In genomic region chr19:35734273-35734672, GRCh38 we compare ENCODE assay signal across 19 cellular contexts. TPM values are rescaled to one million over a fixed set of nuclear protein-coding genes. Genes with fewer than 3 reads are reported as not detected.
DNase-seq lines count a peak whose midpoint lies in the region; ATAC-seq and TF ChIP-seq lines count a peak whose summit lies in the region.
"Had no signal": no experiment of that assay in that cellular context is flagged by ENCODE, and none has a peak within 500 bp of the region (broad histone marks: within the 10 kb centered on the region; RNA-seq: fewer than 3 reads in every experiment).

No MANE protein-coding gene starts in this region.

- TF ChIP-seq CTCF in heart right ventricle (IDR thresholded peaks at IDR 0.05): no peak
- TF ChIP-seq CTCF in suprapubic skin (IDR thresholded peaks at IDR 0.05): no peak

- H3K4me3 ChIP-seq in heart right ventricle: no peak overlapping the region
- H3K4me3 ChIP-seq in Karpas-422 (ENCODE audit: low read length): no peak overlapping the region
- no peak overlapping the region for H3K4me3 ChIP-seq in suprapubic skin
- H3K4me3 ChIP-seq: dorsolateral prefrontal cortex, thyroid gland had no signal

- H3K4me1 ChIP-seq in heart right ventricle (peaks cover 0 to 2% (median 0%) of the 10 kb centered on the region in 9 donors), Karpas-422 (ENCODE audit: low read length) (peaks cover 19% of the 10 kb centered on the region), suprapubic skin (peaks cover 15% of the 10 kb centered on the region)
- H3K4me1 ChIP-seq: foreskin keratinocyte had no signal

- no peak for TF ChIP-seq POLR2A in suprapubic skin (IDR thresholded peaks at IDR 0.05)

- 0 out of 2 replicates have a peak, but pooled peaks cover 10% of the 10 kb centered on the region for H4K20me1 ChIP-seq in Karpas-422 (ENCODE audit: insufficient read depth, low read depth, low read length)

- H3K36me3 ChIP-seq in heart right ventricle (peaks cover 0 to 100% (median 57%) of the 10 kb centered on the region in 9 donors), Karpas-422 (ENCODE audit: insufficient read depth, low read length) (peaks cover 6% of the 10 kb centered on the region; the same call in 1 of the 2 replicates), suprapubic skin (peaks cover 89% of the 10 kb centered on the region)

- no peak overlapping the region for H2AFZ ChIP-seq in Karpas-422 (ENCODE audit: low read length)

- 94 to 95% methylated on average over 8 of the region's 8 CpGs for WGBS in heart right ventricle, 2 donors
- WGBS in suprapubic skin: 92% methylated on average over 8 of the region's 8 CpGs

- peak overlapping the region; percentile 27 for H3K27ac Mint-ChIP-seq in central memory CD8-positive, alpha-beta T cell (ENCODE audit: low read depth)
- no peak overlapping the region for H3K27ac Mint-ChIP-seq in activated CD4-positive, alpha-beta T cell treated with anti-CD3 and anti-CD28 coated beads, Interleukin-2, amount 10 ng/mL, durations not matched to agents 7 days and 5 days
- H3K27ac Mint-ChIP-seq: activated T-helper 2 cell treated with anti-CD3 and anti-CD28 coated beads, Interferon-gamma antibody, Interleukin-2, Interleukin-4, amounts not matched to agents 10 μg/mL and 5 μg/mL and 100 μg/mL, durations not matched to agents 14 hours and 24 hours and 36 hours; mesothelial cell of epicardium had no signal

- peaks cover 37% of the 10 kb centered on the region for H3K4me1 Mint-ChIP-seq in central memory CD8-positive, alpha-beta T cell
- H3K4me1 Mint-ChIP-seq in activated CD4-positive, alpha-beta T cell treated with anti-CD3 and anti-CD28 coated beads, Interleukin-2, amount 10 ng/mL, durations not matched to agents 7 days and 5 days: peaks cover 16% of the 10 kb centered on the region
- H3K4me1 Mint-ChIP-seq: mesothelial cell of epicardium had no signal

- H3K9me3 ChIP-seq in heart right ventricle (no peaks in the 10 kb centered on the region), Karpas-422 (ENCODE audit: low read length) (no peaks in the 10 kb centered on the region), suprapubic skin (no peaks in the 10 kb centered on the region)
- H3K9me3 ChIP-seq: thyroid gland had no signal

- H3K9me2 ChIP-seq in Karpas-422 (replicated peaks; ENCODE audit: insufficient read depth, low read length): no peaks in the 10 kb centered on the region

- H3K9me3 Mint-ChIP-seq in central memory CD8-positive, alpha-beta T cell: no peaks in the 10 kb centered on the region
- H3K9me3 Mint-ChIP-seq in activated CD4-positive, alpha-beta T cell treated with anti-CD3 and anti-CD28 coated beads, Interleukin-2, amount 10 ng/mL, durations not matched to agents 7 days and 5 days: no peaks in the 10 kb centered on the region
- H3K9me3 Mint-ChIP-seq: activated T-helper 2 cell treated with anti-CD3 and anti-CD28 coated beads, Interferon-gamma antibody, Interleukin-2, Interleukin-4, amounts not matched to agents 10 μg/mL and 5 μg/mL and 100 μg/mL, durations not matched to agents 14 hours and 24 hours and 36 hours; mesothelial cell of epicardium had no signal

- intact Hi-C loops in left cardiac atrium (cut with DNase I) (no loop called here), heart right ventricle (cut with DNase I) (no loop called here), posterior vena cava (cut with DNase I) (no loop called here)

- POLR2A ChIA-PET in activated CD4-positive, alpha-beta T cell treated with anti-CD3 and anti-CD28 coated beads, Interleukin-2, amount 10 ng/mL, durations not matched to agents 7 days and 5 days (lab: Charles Lee): no interaction called here

- H3K27me3 Mint-ChIP-seq in central memory CD8-positive, alpha-beta T cell: no peaks in the 10 kb centered on the region
- no peaks in the 10 kb centered on the region for H3K27me3 Mint-ChIP-seq in activated CD4-positive, alpha-beta T cell treated with anti-CD3 and anti-CD28 coated beads, Interleukin-2, amount 10 ng/mL, durations not matched to agents 7 days and 5 days

- peaks cover 34% of the 10 kb centered on the region for H3K36me3 Mint-ChIP-seq in central memory CD8-positive, alpha-beta T cell (ENCODE audit: insufficient read depth)
- H3K36me3 Mint-ChIP-seq in activated CD4-positive, alpha-beta T cell treated with anti-CD3 and anti-CD28 coated beads, Interleukin-2, amount 10 ng/mL, durations not matched to agents 7 days and 5 days (ENCODE audit: low read depth): peaks cover 49% of the 10 kb centered on the region

- DNase-seq in left cardiac atrium (peak; percentile 17), heart right ventricle (no peak), Karpas-422 (no peak), posterior vena cava (ENCODE audit: low spot score) (peak; percentile 79), suprapubic skin (ENCODE audit: low spot score in 2 of 2) (no peak), UCSD-AML1 (lab: John Stamatoyannopoulos, UW; ENCODE audit: unreplicated experiment) (no peak)
- DNase-seq in central memory CD8-positive, alpha-beta T cell (ENCODE audit: low spot score in 2 of 2): no peak
- no peak for DNase-seq in activated CD4-positive, alpha-beta T cell treated with anti-CD3 and anti-CD28 coated beads, Interleukin-2, amount 10 ng/mL, durations not matched to agents 7 days and 5 days
- DNase-seq: caudate nucleus, dorsolateral prefrontal cortex, foreskin keratinocyte, NCI-H1092, NCI-H2081, NCI-H510A, RPMI8226, thyroid gland had no signal

- H3K4me3 Mint-ChIP-seq in central memory CD8-positive, alpha-beta T cell: no peak overlapping the region
- no peak overlapping the region for H3K4me3 Mint-ChIP-seq in activated CD4-positive, alpha-beta T cell treated with anti-CD3 and anti-CD28 coated beads, Interleukin-2, amount 10 ng/mL, durations not matched to agents 7 days and 5 days
- H3K4me3 Mint-ChIP-seq: mesothelial cell of epicardium had no signal

- CTCF ChIA-PET in activated CD4-positive, alpha-beta T cell treated with anti-CD3 and anti-CD28 coated beads, Interleukin-2, amount 10 ng/mL, durations not matched to agents 7 days and 5 days (lab: Charles Lee): no interaction called here

- H3K4me2 ChIP-seq in Karpas-422 (ENCODE audit: low read depth, low read length, poor library complexity, severe bottlenecking): no peak overlapping the region
- H3K4me2 ChIP-seq: KMS-11 had no signal

- no peak for ATAC-seq in left cardiac atrium
- ATAC-seq in heart right ventricle: no peak
- no peak for ATAC-seq in central memory CD8-positive, alpha-beta T cell (replicated peaks; ENCODE audit: extremely low read depth, poor library complexity, severe bottlenecking)
- ATAC-seq: foreskin keratinocyte had no signal

- H3K27me3 ChIP-seq in heart right ventricle: no peaks in the 10 kb centered on the region
- no peaks in the 10 kb centered on the region for H3K27me3 ChIP-seq in Karpas-422 (ENCODE audit: low read length)
- no peaks in the 10 kb centered on the region for H3K27me3 ChIP-seq in suprapubic skin
- H3K27me3 ChIP-seq: dorsolateral prefrontal cortex, foreskin keratinocyte, thyroid gland had no signal

- H3K27ac ChIP-seq in heart right ventricle: no peak overlapping the region
- H3K27ac ChIP-seq in Karpas-422 (ENCODE audit: low read length): peak overlapping the region; percentile 53
- H3K27ac ChIP-seq in suprapubic skin: no peak overlapping the region
- H3K27ac ChIP-seq: dorsolateral prefrontal cortex, foreskin keratinocyte, KMS-11, thyroid gland had no signal

- H3K79me2 ChIP-seq in Karpas-422 (ENCODE audit: low read length): no peaks in the 10 kb centered on the region

- 0 out of 2 replicates have a peak overlapping the region, but pooled peaks have one; percentile 10 for H3K9ac ChIP-seq in Karpas-422 (ENCODE audit: low read length)
- H3K9ac ChIP-seq: KMS-11 had no signal

- TF ChIP-seq EP300 in suprapubic skin (IDR thresholded peaks at IDR 0.05): no peak

RNA-seq across cellular contexts. Expression of gene IGFLR1, which starts 8.0 kb away (rescaled TPM):
- total RNA-seq in left cardiac atrium (1 to 10 TPM; 6.5 to 7.0 TPM), heart right ventricle (10 to 100 TPM in 1 of 10 donors, 1 to 10 TPM in 9; 1.1 to 17.1 (median 2.3) TPM), posterior vena cava (1 to 10 TPM; 4.3 to 9.3 TPM), suprapubic skin (1 to 10 TPM; 3.3 to 8.5 (median 6.9) TPM)
- 10 to 100 TPM in 1 of 2 donors, 1 to 10 TPM in 1; 6.6 to 13.3 TPM for polyA plus RNA-seq in heart right ventricle
- total RNA-seq in Karpas-422 (2014; rRNA removed; shearing (Covaris generic); ENCODE audit: low replicate concordance): 1.5 and 15.2 TPM in 2 replicates
- 10 to 100 TPM; 53.7 to 54.6 TPM for total RNA-seq in activated CD4-positive, alpha-beta T cell treated with anti-CD3 and anti-CD28 coated beads, Interleukin-2, amount 10 ng/mL, durations not matched to agents 7 days and 5 days

RNA-seq across cellular contexts. Expression of gene U2AF1L4, which starts 10.9 kb away (rescaled TPM):
- total RNA-seq in left cardiac atrium: 10 to 100 TPM; 17.7 to 21.6 TPM
- 10 to 100 TPM; 17.4 to 35.1 (median 20.3) TPM for total RNA-seq in heart right ventricle
- polyA plus RNA-seq in heart right ventricle: 10 to 100 TPM; 11.5 to 57.7 TPM
- 31.7 and 50.4 TPM in 2 replicates for total RNA-seq in Karpas-422 (2014; rRNA removed; shearing (Covaris generic); ENCODE audit: low replicate concordance)
- total RNA-seq in posterior vena cava: 10 to 100 TPM; 13.8 to 18.7 TPM
- total RNA-seq in suprapubic skin: 10 to 100 TPM; 18.8 to 45.5 (median 21.9) TPM
- 10 to 100 TPM; 35.0 to 38.1 TPM for total RNA-seq in activated CD4-positive, alpha-beta T cell treated with anti-CD3 and anti-CD28 coated beads, Interleukin-2, amount 10 ng/mL, durations not matched to agents 7 days and 5 days

RNA-seq across cellular contexts. Expression of gene PSENEN, which starts 11.2 kb away (rescaled TPM):
- 10 to 100 TPM; 41.7 to 46.6 TPM for total RNA-seq in left cardiac atrium
- 10 to 100 TPM; 34.8 to 70.7 (median 44.9) TPM for total RNA-seq in heart right ventricle
- polyA plus RNA-seq in heart right ventricle: 100 to 1,000 TPM in 1 of 2 donors, 10 to 100 TPM in 1; 69.3 to 149 TPM
- total RNA-seq in Karpas-422 (2014; rRNA removed; shearing (Covaris generic); ENCODE audit: low replicate concordance): 47.7 and 112 TPM in 2 replicates
- total RNA-seq in posterior vena cava: 10 to 100 TPM; 33.6 to 37.3 TPM
- 10 to 100 TPM; 27.1 to 57.2 (median 42.4) TPM for total RNA-seq in suprapubic skin
- 10 to 100 TPM; 41.7 to 46.3 TPM for total RNA-seq in activated CD4-positive, alpha-beta T cell treated with anti-CD3 and anti-CD28 coated beads, Interleukin-2, amount 10 ng/mL, durations not matched to agents 7 days and 5 days

RNA-seq across cellular contexts. Expression of gene LIN37, which starts 14.1 kb away (rescaled TPM):
- total RNA-seq in left cardiac atrium (1 to 10 TPM; 7.5 to 8.1 TPM), heart right ventricle (1 to 10 TPM; 4.0 to 9.3 (median 4.8) TPM), posterior vena cava (1 to 10 TPM; 8.3 to 9.4 TPM), suprapubic skin (10 to 100 TPM; 11.0 to 21.5 (median 20.0) TPM)
- 10 to 100 TPM; 25.2 to 29.4 TPM for polyA plus RNA-seq in heart right ventricle
- 5.9 and 12.4 TPM in 2 replicates for total RNA-seq in Karpas-422 (2014; rRNA removed; shearing (Covaris generic); ENCODE audit: low replicate concordance)
- total RNA-seq in activated CD4-positive, alpha-beta T cell treated with anti-CD3 and anti-CD28 coated beads, Interleukin-2, amount 10 ng/mL, durations not matched to agents 7 days and 5 days: 10 to 100 TPM; 13.7 to 15.9 TPM

RNA-seq across cellular contexts. Expression of gene KMT2B, which starts 16.5 kb away (rescaled TPM):
- total RNA-seq in left cardiac atrium (10 to 100 TPM; 15.4 to 17.1 TPM), heart right ventricle (10 to 100 TPM; 10.8 to 19.2 (median 14.6) TPM), posterior vena cava (10 to 100 TPM; 23.1 to 23.5 TPM), suprapubic skin (10 to 100 TPM; 31.2 to 66.8 (median 45.2) TPM)
- 10 to 100 TPM; 15.0 to 28.7 TPM for polyA plus RNA-seq in heart right ventricle
- total RNA-seq in Karpas-422 (2014; rRNA removed; shearing (Covaris generic); ENCODE audit: low replicate concordance): 15.3 and 21.4 TPM in 2 replicates
- 10 to 100 TPM; 65.1 to 67.2 TPM for total RNA-seq in activated CD4-positive, alpha-beta T cell treated with anti-CD3 and anti-CD28 coated beads, Interleukin-2, amount 10 ng/mL, durations not matched to agents 7 days and 5 days

Comparison
In these comparisons a context has a peak if more than half of its experiments do, and no peak if none do; other contexts are left out.
1. DNase-seq: peak in left cardiac atrium (single experiment) and posterior vena cava (single experiment); none in heart right ventricle (0 of 2), Karpas-422 (single experiment), central memory CD8-positive, alpha-beta T cell (0 of 2), suprapubic skin (0 of 2), UCSD-AML1 (single experiment) and activated CD4-positive, alpha-beta T cell treated with anti-CD3 and anti-CD28 coated beads, Interleukin-2, amount 10 ng/mL, durations not matched to agents 7 days and 5 days (single experiment).